Comparison of ENCODE assay signal across 1 cellular context in the genomic region with DNA sequence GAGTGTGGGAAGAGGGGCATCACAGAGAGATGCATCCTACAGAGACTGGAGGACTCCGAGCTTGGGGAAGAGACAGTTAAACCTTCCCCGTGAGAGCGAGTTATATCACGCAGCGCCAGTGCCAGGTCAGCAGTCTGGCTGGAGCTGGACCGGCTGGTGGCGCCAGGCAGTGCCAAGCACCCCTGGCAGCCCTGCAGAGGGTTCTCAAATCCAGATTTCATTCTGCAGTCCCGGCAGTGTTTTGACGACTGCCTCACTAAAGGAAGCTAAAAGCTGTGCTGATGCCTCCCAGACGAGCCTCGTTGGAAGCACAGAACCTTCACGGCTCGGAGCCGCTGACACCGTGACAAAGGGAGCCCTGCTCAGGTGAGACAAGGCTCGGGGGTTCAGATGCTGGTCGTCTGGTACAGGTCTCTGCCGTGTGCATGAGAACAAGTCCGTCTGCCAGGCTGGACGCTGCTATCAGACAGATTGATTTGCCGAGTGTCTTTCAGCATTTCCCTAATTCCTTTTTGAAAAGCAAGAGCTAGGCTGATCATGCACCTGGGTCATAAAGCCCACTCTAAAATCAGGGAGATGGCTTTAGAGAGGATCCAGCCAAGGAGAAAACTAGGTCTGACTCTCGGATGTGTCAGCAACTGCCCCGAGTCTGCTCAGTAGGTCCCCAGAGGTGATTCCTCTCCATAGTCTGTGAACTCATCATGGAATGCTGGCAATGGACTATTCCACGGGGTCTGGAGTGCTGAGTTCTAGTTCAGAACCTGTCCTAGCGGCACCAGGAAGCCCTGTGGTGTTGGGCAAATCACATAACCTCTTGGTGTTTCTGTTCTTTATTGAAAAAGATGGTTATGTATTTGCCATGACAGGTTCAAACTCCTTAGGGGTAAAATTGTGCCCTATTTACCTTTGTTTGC.
A peak's percentile ranks its signal among the peaks of the same experiment; 100 is the strongest.
TF ChIP-seq lines count a peak whose summit lies in the region.

No MANE protein-coding gene starts in this region.

TF ChIP-seq in SK-N-SH, 30 proteins besides CTCF, POLR2A, EP300 and RAD21 (continued from another document):
- TF ChIP-seq, protein P1, sequence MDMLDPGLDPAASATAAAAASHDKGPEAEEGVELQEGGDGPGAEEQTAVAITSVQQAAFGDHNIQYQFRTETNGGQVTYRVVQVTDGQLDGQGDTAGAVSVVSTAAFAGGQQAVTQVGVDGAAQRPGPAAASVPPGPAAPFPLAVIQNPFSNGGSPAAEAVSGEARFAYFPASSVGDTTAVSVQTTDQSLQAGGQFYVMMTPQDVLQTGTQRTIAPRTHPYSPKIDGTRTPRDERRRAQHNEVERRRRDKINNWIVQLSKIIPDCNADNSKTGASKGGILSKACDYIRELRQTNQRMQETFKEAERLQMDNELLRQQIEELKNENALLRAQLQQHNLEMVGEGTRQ (IDR thresholded peaks at IDR 0.05; ENCODE audit: borderline replicate concordance, low read depth, low read length): no peak
- no peak for TF ChIP-seq EZH2phosphoT487 (IDR thresholded peaks at IDR 0.05; ENCODE audit: borderline replicate concordance, low read depth)
- TF ChIP-seq, protein P2, sequence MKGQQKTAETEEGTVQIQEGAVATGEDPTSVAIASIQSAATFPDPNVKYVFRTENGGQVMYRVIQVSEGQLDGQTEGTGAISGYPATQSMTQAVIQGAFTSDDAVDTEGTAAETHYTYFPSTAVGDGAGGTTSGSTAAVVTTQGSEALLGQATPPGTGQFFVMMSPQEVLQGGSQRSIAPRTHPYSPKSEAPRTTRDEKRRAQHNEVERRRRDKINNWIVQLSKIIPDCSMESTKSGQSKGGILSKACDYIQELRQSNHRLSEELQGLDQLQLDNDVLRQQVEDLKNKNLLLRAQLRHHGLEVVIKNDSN (IDR thresholded peaks at IDR 0.05; ENCODE audit: borderline replicate concordance, low read depth): no peak
- no peak for TF ChIP-seq FOSL2 (IDR thresholded peaks at IDR 0.05; ENCODE audit: borderline replicate concordance, low read depth)
- TF ChIP-seq SIN3A (IDR thresholded peaks at IDR 0.05; ENCODE audit: borderline replicate concordance, low read depth, low read length): no peak
- TF ChIP-seq POLR2AphosphoS5 (IDR thresholded peaks at IDR 0.05; ENCODE audit: low read depth, low read length): no peak
- peak; percentile 34; the same call in 1 of the 2 replicates for TF ChIP-seq SMC3 (IDR thresholded peaks at IDR 0.05; ENCODE audit: low read depth, low read length)
